In the genomic region with DNA sequence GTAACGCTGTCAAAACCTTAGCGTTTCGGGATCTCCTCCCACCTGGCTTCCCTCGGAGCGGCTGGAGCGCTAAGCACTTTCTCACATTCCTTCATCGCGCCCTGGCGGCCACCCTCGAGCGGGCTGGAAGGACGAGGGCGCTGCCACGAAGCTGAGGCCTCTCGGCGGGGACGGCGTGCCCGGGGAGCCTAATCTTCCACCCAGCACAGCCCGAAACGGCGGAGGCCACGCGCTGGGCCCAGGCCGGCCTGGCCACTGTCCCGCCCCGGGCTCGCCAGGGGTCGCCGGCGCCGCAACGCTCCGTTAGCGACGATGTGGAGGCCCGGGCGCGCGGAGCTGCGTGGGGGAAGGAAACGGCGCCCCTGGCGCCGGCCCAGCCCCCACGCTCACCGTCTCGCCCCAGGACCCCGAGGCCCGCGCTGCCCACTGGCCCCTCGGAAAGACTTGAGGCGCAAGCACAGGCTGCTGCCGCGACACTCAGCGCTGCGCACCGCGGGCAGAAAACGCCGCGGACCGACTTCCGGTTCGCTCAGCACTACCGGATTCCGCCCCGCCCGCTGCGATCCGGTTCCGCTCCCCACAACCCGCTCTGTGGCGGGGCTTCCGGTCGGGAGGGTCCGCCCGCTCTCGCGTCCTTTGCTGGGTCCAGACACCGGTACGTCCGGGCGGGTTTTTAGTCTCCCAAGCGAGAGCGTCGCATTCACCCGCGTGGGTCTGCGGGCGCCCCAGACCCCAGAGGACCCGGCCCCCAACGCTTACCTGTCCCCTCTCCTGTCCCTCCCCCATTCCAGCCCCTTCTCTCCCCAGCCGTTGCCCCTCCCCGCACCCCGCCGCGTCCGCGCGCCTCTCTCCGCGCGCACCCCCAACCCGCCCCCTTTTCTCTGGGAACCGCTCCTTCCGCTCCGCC, we compare ENCODE assay signal across 8 cellular contexts. TPM values are rescaled to one million over a fixed set of nuclear protein-coding genes. Genes with fewer than 3 reads are reported as not detected.
DNase-seq lines count a peak whose midpoint lies in the region; ATAC-seq and TF ChIP-seq lines count a peak whose summit lies in the region.

Gene YBEY, plus strand, starts transcription at position 582 of the 907 bp plus-strand sequence. CDS start 572 bp downstream, outside the sequence.

- peak; percentile 80 to 95 (median 85) for DNase-seq in CD4-positive, CD25-positive, alpha-beta regulatory T cell
- DNase-seq in NCI-H748 treated with DMSO at 0.1 percent for 48 hours (lab: John Stamatoyannopoulos, UW) (peak; percentile 60), dermis microvascular lymphatic vessel endothelial cell (ENCODE audit: low read depth in 2 of 2) (peak; percentile 75 to 93), lower leg skin (ENCODE audit: low spot score in 2 of 2) (peak; percentile 83 to 97)
- DNase-seq in activated CD4-positive, alpha-beta memory T cell treated with anti-CD3 and anti-CD28 coated beads for 36 hours = peak; percentile 93
- peak; percentile 77 to 86 for DNase-seq in stimulated activated CD4-positive, alpha-beta T cell treated with anti-CD3 and anti-CD28 coated beads, Interleukin-4, amount 100 ng/mL, for 4 hours

- CTCF ChIA-PET in activated CD4-positive, alpha-beta memory T cell treated with anti-CD3 and anti-CD28 coated beads for 36 hours (lab: Charles Lee) = interaction anchor here (1.5 to 2.8 kb wide), 4 partner anchors 25 to 142 kb away, joined by 3 to 9 read pairs (median 6); a partner anchor contains a TSS

- peaks cover 28% of the 10 kb centered on the region for H3K36me3 Mint-ChIP-seq in CD4-positive, CD25-positive, alpha-beta regulatory T cell
- H3K36me3 Mint-ChIP-seq in activated CD4-positive, alpha-beta memory T cell treated with anti-CD3 and anti-CD28 coated beads for 36 hours = peaks cover 27% of the 10 kb centered on the region

- 0 to 1% methylated on average over 57 to 87 of the region's 108 CpGs for WGBS in lower leg skin, 2 donors

- H3K27me3 ChIP-seq in CD4-positive, CD25-positive, alpha-beta regulatory T cell (ENCODE audit: control insufficient read depth, insufficient read depth, low read length) = no peaks in the 10 kb centered on the region

- H3K9me3 ChIP-seq in CD4-positive, CD25-positive, alpha-beta regulatory T cell (ENCODE audit: control insufficient read depth in 2 of 2, low read length in 2 of 2) = no peaks in the 10 kb centered on the region

- peaks cover 9% of the 10 kb centered on the region for H3K36me3 ChIP-seq in CD4-positive, CD25-positive, alpha-beta regulatory T cell (ENCODE audit: control insufficient read depth, insufficient read depth, low read length)

- peaks cover 54% of the 10 kb centered on the region for H3K4me1 ChIP-seq in CD4-positive, CD25-positive, alpha-beta regulatory T cell (ENCODE audit: control insufficient read depth, insufficient read depth, low read length, poor library complexity, severe bottlenecking)

- peak within 1 kb of the TSS; percentile 92 for H3K27ac ChIP-seq in CD4-positive, CD25-positive, alpha-beta regulatory T cell (ENCODE audit: insufficient read depth, low read length, poor library complexity, severe bottlenecking)

- POLR2A ChIA-PET in activated CD4-positive, alpha-beta memory T cell treated with anti-CD3 and anti-CD28 coated beads for 36 hours (lab: Charles Lee) = interaction anchor here (0.7 to 1.8 kb wide), 3 partner anchors 10 to 37 kb away, joined by 3 to 8 read pairs (median 5); partner anchors contain the start of gene C21orf58

- peak within 1 kb of the TSS; percentile 88 to 100 (median 98) for H3K4me3 Mint-ChIP-seq in CD4-positive, CD25-positive, alpha-beta regulatory T cell
- peak within 1 kb of the TSS; percentile 98 for H3K4me3 Mint-ChIP-seq in activated CD4-positive, alpha-beta memory T cell treated with anti-CD3 and anti-CD28 coated beads for 36 hours

- peaks cover 0 to 2% (median 0%) of the 10 kb centered on the region in 7 donors for H3K9me3 Mint-ChIP-seq in CD4-positive, CD25-positive, alpha-beta regulatory T cell
- H3K9me3 Mint-ChIP-seq in activated CD4-positive, alpha-beta memory T cell treated with anti-CD3 and anti-CD28 coated beads for 36 hours = no peaks in the 10 kb centered on the region

- no peak for TF ChIP-seq CTCF in lower leg skin (IDR thresholded peaks at IDR 0.05)

- peak within 1 kb of the TSS; percentile 92 to 98 (median 98) for H3K27ac Mint-ChIP-seq in CD4-positive, CD25-positive, alpha-beta regulatory T cell
- peak within 1 kb of the TSS; percentile 96 for H3K27ac Mint-ChIP-seq in activated CD4-positive, alpha-beta memory T cell treated with anti-CD3 and anti-CD28 coated beads for 36 hours

- H3K4me1 Mint-ChIP-seq in CD4-positive, CD25-positive, alpha-beta regulatory T cell = peaks cover 20 to 76% (median 49%) of the 10 kb centered on the region in 4 donors
- H3K4me1 Mint-ChIP-seq in activated CD4-positive, alpha-beta memory T cell treated with anti-CD3 and anti-CD28 coated beads for 36 hours (ENCODE audit: low read depth) = peaks cover 54% of the 10 kb centered on the region

- H3K4me3 ChIP-seq in CD4-positive, CD25-positive, alpha-beta regulatory T cell (ENCODE audit: low read depth, low read length) = peak within 1 kb of the TSS; percentile 94
- H3K4me3 ChIP-seq in lower leg skin (ENCODE audit: low read depth, poor library complexity, severe bottlenecking) = peak within 1 kb of the TSS; percentile 85

- ATAC-seq in CD4-positive, CD25-positive, alpha-beta regulatory T cell (ENCODE audit: low read depth in 2 of 2) = peak; percentile 85 to 89
- ATAC-seq in GM19395 (IDR thresholded peaks at IDR 0.05; ENCODE audit: unreplicated experiment) (peak; percentile 82), HG03565 (IDR thresholded peaks at IDR 0.05; ENCODE audit: unreplicated experiment) (peak; percentile 73)

- no peaks in the 10 kb centered on the region for H3K27me3 Mint-ChIP-seq in CD4-positive, CD25-positive, alpha-beta regulatory T cell
- H3K27me3 Mint-ChIP-seq in activated CD4-positive, alpha-beta memory T cell treated with anti-CD3 and anti-CD28 coated beads for 36 hours = no peaks in the 10 kb centered on the region

- intact Hi-C loops in activated CD4-positive, alpha-beta memory T cell treated with anti-CD3 and anti-CD28 coated beads for 36 hours (cut with micrococcal nuclease) = loop anchor here (1.0 to 10.0 kb wide), 4 partner anchors 34 to 169 kb away; partner anchors contain the start of genes DIP2A, LSS and PCNT
- intact Hi-C loops in lower leg skin (cut with DNase I; ENCODE audit: low total_unique reads) = no loop called here

- no peak for TF ChIP-seq POLR2A in lower leg skin (IDR thresholded peaks at IDR 0.05)

RNA-seq across cellular contexts. Expression of gene YBEY, which starts in this region (rescaled TPM):
- total RNA-seq in CD4-positive, CD25-positive, alpha-beta regulatory T cell = 10.9 TPM
- 10 to 100 TPM; 13.6 to 18.3 (median 15.4) TPM for polyA plus RNA-seq in CD4-positive, CD25-positive, alpha-beta regulatory T cell
- 10 to 100 TPM; 14.4 to 14.8 TPM for total RNA-seq in activated CD4-positive, alpha-beta memory T cell treated with anti-CD3 and anti-CD28 coated beads for 36 hours
- 5.3 and 7.5 TPM in 2 replicates for total RNA-seq in dermis microvascular lymphatic vessel endothelial cell
- total RNA-seq in lower leg skin = 10 to 100 TPM in 3 of 4 donors, 1 to 10 TPM in 1; 7.4 to 21.7 (median 17.0) TPM

Comparison
In these comparisons a context has a peak if more than half of its experiments do, and no peak if none do; other contexts are left out.
1. Peak in every context shown above with its lines: DNase-seq, ATAC-seq, H3K4me3 ChIP-seq and H3K27ac ChIP-seq.